In the genomic region with DNA sequence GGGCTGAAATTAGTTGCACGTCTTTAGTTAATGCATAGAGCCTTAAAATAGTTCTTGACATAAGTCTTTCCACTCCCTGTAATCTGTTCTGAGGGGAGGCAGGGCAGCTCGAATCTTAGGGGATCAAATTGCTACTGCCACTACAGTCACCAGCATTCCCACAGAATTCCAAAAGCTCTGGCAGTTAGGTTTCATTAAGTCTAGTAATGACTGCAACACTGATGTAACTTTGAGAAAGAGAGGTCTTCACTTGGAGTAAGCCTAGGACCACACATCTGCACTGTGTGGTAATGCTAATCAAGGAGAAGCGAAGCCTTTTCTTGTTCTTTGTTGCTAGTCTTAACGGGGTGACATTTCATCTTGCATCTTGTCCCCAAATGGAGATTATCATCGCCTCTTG, we compare ENCODE assay signal across 2 cellular contexts.
TF ChIP-seq lines count a peak whose summit lies in the region.

No MANE protein-coding gene starts in this region.

TF ChIP-seq in K562, 482 proteins besides CTCF, POLR2A, EP300 and RAD21 (continues in another document):
- TF ChIP-seq NCOA4 (IDR thresholded peaks at IDR 0.05; ENCODE audit: partially characterized antibody) (no peak), TRIM24 (IDR thresholded peaks at IDR 0.05) (peak; percentile 62 to 68; a peak in 2 of 4 replicates), ZSCAN32 (CRISPR knock-in tag; IDR thresholded peaks at IDR 0.05) (no peak), SMARCC2 (IDR thresholded peaks at IDR 0.05; ENCODE audit: low read depth) (no peak), MEF2D (tag; conservative IDR thresholded peaks at IDR 0.05; ENCODE audit: low read depth) (no peak), ZNF24 (IDR thresholded peaks at IDR 0.05) (peak; percentile 40; the same call in 1 of the 2 replicates), CEBPG (CRISPR knock-in tag; IDR thresholded peaks at IDR 0.05) (peak; percentile 31; the same call in 1 of the 2 replicates), CEBPG (tag; conservative IDR thresholded peaks at IDR 0.05 in 1 of 2, IDR thresholded peaks at IDR 0.05 in 1 of 2) (peak; percentile 14 to 74; a peak in 3 of 4 replicates), SMARCA5 (IDR thresholded peaks at IDR 0.05) (no peak), YBX1 (IDR thresholded peaks at IDR 0.05) (no peak), COPS2 (conservative IDR thresholded peaks at IDR 0.05) (no peak), SNIP1 (IDR thresholded peaks at IDR 0.05; ENCODE audit: low read depth) (no peak), HMG20B (CRISPR knock-in tag; IDR thresholded peaks at IDR 0.05) (no peak), ZNF589 (CRISPR knock-in tag; IDR thresholded peaks at IDR 0.05; ENCODE audit: low read depth) (peak; percentile 32; the same call in 1 of the 2 replicates), SREBF2 (CRISPR knock-in tag; IDR thresholded peaks at IDR 0.05) (no peak)
- TF ChIP-seq, protein P1, sequence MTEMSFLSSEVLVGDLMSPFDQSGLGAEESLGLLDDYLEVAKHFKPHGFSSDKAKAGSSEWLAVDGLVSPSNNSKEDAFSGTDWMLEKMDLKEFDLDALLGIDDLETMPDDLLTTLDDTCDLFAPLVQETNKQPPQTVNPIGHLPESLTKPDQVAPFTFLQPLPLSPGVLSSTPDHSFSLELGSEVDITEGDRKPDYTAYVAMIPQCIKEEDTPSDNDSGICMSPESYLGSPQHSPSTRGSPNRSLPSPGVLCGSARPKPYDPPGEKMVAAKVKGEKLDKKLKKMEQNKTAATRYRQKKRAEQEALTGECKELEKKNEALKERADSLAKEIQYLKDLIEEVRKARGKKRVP (CRISPR knock-in tag; IDR thresholded peaks at IDR 0.05): peak; percentile 44; the same call in 1 of the 2 replicates
- TF ChIP-seq, protein P2, sequence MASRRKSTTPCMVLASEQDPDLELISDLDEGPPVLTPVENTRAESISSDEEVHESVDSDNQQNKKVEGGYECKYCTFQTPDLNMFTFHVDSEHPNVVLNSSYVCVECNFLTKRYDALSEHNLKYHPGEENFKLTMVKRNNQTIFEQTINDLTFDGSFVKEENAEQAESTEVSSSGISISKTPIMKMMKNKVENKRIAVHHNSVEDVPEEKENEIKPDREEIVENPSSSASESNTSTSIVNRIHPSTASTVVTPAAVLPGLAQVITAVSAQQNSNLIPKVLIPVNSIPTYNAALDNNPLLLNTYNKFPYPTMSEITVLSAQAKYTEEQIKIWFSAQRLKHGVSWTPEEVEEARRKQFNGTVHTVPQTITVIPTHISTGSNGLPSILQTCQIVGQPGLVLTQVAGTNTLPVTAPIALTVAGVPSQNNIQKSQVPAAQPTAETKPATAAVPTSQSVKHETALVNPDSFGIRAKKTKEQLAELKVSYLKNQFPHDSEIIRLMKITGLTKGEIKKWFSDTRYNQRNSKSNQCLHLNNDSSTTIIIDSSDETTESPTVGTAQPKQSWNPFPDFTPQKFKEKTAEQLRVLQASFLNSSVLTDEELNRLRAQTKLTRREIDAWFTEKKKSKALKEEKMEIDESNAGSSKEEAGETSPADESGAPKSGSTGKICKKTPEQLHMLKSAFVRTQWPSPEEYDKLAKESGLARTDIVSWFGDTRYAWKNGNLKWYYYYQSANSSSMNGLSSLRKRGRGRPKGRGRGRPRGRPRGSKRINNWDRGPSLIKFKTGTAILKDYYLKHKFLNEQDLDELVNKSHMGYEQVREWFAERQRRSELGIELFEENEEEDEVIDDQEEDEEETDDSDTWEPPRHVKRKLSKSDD (conservative IDR thresholded peaks at IDR 0.05; ENCODE audit: low read length): no peak
- TF ChIP-seq, protein P3, sequence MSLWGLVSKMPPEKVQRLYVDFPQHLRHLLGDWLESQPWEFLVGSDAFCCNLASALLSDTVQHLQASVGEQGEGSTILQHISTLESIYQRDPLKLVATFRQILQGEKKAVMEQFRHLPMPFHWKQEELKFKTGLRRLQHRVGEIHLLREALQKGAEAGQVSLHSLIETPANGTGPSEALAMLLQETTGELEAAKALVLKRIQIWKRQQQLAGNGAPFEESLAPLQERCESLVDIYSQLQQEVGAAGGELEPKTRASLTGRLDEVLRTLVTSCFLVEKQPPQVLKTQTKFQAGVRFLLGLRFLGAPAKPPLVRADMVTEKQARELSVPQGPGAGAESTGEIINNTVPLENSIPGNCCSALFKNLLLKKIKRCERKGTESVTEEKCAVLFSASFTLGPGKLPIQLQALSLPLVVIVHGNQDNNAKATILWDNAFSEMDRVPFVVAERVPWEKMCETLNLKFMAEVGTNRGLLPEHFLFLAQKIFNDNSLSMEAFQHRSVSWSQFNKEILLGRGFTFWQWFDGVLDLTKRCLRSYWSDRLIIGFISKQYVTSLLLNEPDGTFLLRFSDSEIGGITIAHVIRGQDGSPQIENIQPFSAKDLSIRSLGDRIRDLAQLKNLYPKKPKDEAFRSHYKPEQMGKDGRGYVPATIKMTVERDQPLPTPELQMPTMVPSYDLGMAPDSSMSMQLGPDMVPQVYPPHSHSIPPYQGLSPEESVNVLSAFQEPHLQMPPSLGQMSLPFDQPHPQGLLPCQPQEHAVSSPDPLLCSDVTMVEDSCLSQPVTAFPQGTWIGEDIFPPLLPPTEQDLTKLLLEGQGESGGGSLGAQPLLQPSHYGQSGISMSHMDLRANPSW (CRISPR knock-in tag; IDR thresholded peaks at IDR 0.05): no peak
- TF ChIP-seq, protein P4, sequence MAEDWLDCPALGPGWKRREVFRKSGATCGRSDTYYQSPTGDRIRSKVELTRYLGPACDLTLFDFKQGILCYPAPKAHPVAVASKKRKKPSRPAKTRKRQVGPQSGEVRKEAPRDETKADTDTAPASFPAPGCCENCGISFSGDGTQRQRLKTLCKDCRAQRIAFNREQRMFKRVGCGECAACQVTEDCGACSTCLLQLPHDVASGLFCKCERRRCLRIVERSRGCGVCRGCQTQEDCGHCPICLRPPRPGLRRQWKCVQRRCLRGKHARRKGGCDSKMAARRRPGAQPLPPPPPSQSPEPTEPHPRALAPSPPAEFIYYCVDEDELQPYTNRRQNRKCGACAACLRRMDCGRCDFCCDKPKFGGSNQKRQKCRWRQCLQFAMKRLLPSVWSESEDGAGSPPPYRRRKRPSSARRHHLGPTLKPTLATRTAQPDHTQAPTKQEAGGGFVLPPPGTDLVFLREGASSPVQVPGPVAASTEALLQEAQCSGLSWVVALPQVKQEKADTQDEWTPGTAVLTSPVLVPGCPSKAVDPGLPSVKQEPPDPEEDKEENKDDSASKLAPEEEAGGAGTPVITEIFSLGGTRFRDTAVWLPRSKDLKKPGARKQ (CRISPR knock-in tag; IDR thresholded peaks at IDR 0.05): no peak
- TF ChIP-seq, protein P5, sequence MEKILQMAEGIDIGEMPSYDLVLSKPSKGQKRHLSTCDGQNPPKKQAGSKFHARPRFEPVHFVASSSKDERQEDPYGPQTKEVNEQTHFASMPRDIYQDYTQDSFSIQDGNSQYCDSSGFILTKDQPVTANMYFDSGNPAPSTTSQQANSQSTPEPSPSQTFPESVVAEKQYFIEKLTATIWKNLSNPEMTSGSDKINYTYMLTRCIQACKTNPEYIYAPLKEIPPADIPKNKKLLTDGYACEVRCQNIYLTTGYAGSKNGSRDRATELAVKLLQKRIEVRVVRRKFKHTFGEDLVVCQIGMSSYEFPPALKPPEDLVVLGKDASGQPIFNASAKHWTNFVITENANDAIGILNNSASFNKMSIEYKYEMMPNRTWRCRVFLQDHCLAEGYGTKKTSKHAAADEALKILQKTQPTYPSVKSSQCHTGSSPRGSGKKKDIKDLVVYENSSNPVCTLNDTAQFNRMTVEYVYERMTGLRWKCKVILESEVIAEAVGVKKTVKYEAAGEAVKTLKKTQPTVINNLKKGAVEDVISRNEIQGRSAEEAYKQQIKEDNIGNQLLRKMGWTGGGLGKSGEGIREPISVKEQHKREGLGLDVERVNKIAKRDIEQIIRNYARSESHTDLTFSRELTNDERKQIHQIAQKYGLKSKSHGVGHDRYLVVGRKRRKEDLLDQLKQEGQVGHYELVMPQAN (IDR thresholded peaks at IDR 0.05; ENCODE audit: borderline replicate concordance): no peak

TF ChIP-seq in HepG2, 621 proteins besides CTCF, POLR2A, EP300 and RAD21:
- TF ChIP-seq CENPX (CRISPR knock-in tag; IDR thresholded peaks at IDR 0.05): no peak
- TF ChIP-seq, protein P6, sequence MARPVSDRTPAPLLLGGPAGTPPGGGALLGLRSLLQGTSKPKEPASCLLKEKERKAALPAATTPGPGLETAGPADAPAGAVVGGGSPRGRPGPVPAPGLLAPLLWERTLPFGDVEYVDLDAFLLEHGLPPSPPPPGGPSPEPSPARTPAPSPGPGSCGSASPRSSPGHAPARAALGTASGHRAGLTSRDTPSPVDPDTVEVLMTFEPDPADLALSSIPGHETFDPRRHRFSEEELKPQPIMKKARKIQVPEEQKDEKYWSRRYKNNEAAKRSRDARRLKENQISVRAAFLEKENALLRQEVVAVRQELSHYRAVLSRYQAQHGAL (CRISPR knock-in tag; IDR thresholded peaks at IDR 0.05; ENCODE audit: not compliant biosample characterization): no peak
- TF ChIP-seq CHCHD3 (CRISPR knock-in tag; IDR thresholded peaks at IDR 0.05): no peak
- no peak for TF ChIP-seq ELF1 (CRISPR knock-in tag; IDR thresholded peaks at IDR 0.05)
- no peak for TF ChIP-seq HDAC1 (CRISPR knock-in tag; IDR thresholded peaks at IDR 0.05)
- TF ChIP-seq NFKBIZ (CRISPR knock-in tag; IDR thresholded peaks at IDR 0.05): no peak
- TF ChIP-seq POLR2AphosphoS5 (IDR thresholded peaks at IDR 0.05; ENCODE audit: low read depth, low read length): no peak
- no peak for TF ChIP-seq ZNF780A (CRISPR knock-in tag; IDR thresholded peaks at IDR 0.05)
- no peak for TF ChIP-seq ZNF552 (CRISPR knock-in tag; IDR thresholded peaks at IDR 0.05; ENCODE audit: borderline replicate concordance)
